In genomic region chr5:93577807-93578178, GRCh38 we compare ENCODE assay signal across 18 cellular contexts. TPM values are rescaled to one million over a fixed set of nuclear protein-coding genes. Genes with fewer than 3 reads are reported as not detected.
DNase-seq lines count a peak whose midpoint lies in the region; ATAC-seq and TF ChIP-seq lines count a peak whose summit lies in the region.
"Had no signal": no experiment of that assay in that cellular context is flagged by ENCODE, and none has a peak within 500 bp of the region (broad histone marks: within the 10 kb centered on the region; RNA-seq: fewer than 3 reads in every experiment).

No MANE protein-coding gene starts in this region.

- in situ Hi-C loops in GM13977 (cut with MboI; ENCODE audit: low pct_unique_long_range_greater_than_20kb, low sequenced_read_pairs, unreplicated experiment), result loop anchor here (25.0 kb wide), 1 partner anchor 1260 kb away; no protein-coding TSS in a partner anchor

- H3K9me3 ChIP-seq in right lobe of liver, result no peaks in the 10 kb centered on the region
- no peaks in the 10 kb centered on the region for H3K9me3 ChIP-seq in stomach
- H3K9me3 ChIP-seq: heart left ventricle had no signal

- no peaks in the 10 kb centered on the region for H3K36me3 ChIP-seq in right lobe of liver
- no peaks in the 10 kb centered on the region for H3K36me3 ChIP-seq in stomach
- H3K36me3 ChIP-seq: heart left ventricle had no signal

- intact Hi-C loops in right lobe of liver (cut with DNase I), result no loop called here
- intact Hi-C loops in stomach (cut with DNase I; ENCODE audit: low total_unique reads), result no loop called here

- TF ChIP-seq CTCF in GM13977 (IDR thresholded peaks at IDR 0.05; ENCODE audit: extremely low read depth, insufficient read depth, missing control alignments), result no peak
- no peak for TF ChIP-seq CTCF in right lobe of liver (IDR thresholded peaks at IDR 0.05)
- no peak for TF ChIP-seq CTCF in stomach (IDR thresholded peaks at IDR 0.05)

- peaks cover 0 to 7% of the 10 kb centered on the region in 2 donors for H3K27me3 ChIP-seq in right lobe of liver
- H3K27me3 ChIP-seq in stomach, result peaks cover 0 to 96% (median 66%) of the 10 kb centered on the region in 3 donors

- TF ChIP-seq POLR2A in right lobe of liver (IDR thresholded peaks at IDR 0.05) (no peak), stomach (IDR thresholded peaks at IDR 0.05) (no peak)

- H3K4me3 ChIP-seq in right lobe of liver (no peak overlapping the region), stomach (peak overlapping the region in 1 of 4 donors; percentile 52)
- H3K4me3 ChIP-seq: skin epidermis had no signal

- DNase-seq in GM13977 (ENCODE audit: low spot score), result peak; percentile 2
- DNase-seq in right lobe of liver, result no peak
- no peak for DNase-seq in stomach
- DNase-seq in ureter (ENCODE audit: low spot score), result no peak
- no peak for DNase-seq in activated CD4-positive, CD25-positive, alpha-beta regulatory T cell treated with anti-CD3 and anti-CD28 coated beads, Interleukin-2, amount 50 U/mL, for 72 hours
- no peak for DNase-seq in RKO (ENCODE audit: low spot score)
- DNase-seq: activated CD4-positive, alpha-beta memory T cell treated with anti-CD3 and anti-CD28 coated beads for 36 hours; activated T-cell treated with anti-CD3 and anti-CD28 coated beads, Interleukin-2, amount 50 U/mL, for 72 hours; CD8-positive, alpha-beta memory T cell; heart left ventricle; NCI-H1105; NCI-H774; RPMI8226 had no signal

- ATAC-seq in right lobe of liver, result no peak
- no peak for ATAC-seq in SK-N-SH treated with all-trans-retinoic acid at 6 μM for 48 hours
- ATAC-seq: activated T-cell treated with anti-CD3 and anti-CD28 coated beads, Interleukin-2, amount 50 U/mL, for 72 hours; heart left ventricle had no signal

- 52% methylated on average over 8 of the region's 8 CpGs for WGBS in right lobe of liver (ENCODE audit: insufficient coverage, low coverage, low lambda C conversion rate, missing lambda C conversion rate)
- WGBS in stomach, 5 donors, result 36 to 66% (median 58%) methylated on average over 8 of the region's 8 CpGs

- H3K4me1 ChIP-seq in right lobe of liver, result peaks cover 0 to 13% (median 0%) of the 10 kb centered on the region in 4 donors
- peaks cover 23 to 62% (median 42%) of the 10 kb centered on the region in 4 donors for H3K4me1 ChIP-seq in stomach
- H3K4me1 ChIP-seq: parathyroid adenoma had no signal

- H3K27ac ChIP-seq in cingulate gyrus (ENCODE audit: low read depth, low read length) (peak overlapping the region; percentile 95), right lobe of liver (peak overlapping the region; percentile 80 to 86 (median 83)), stomach (peak overlapping the region in 4 of 5 donors; percentile 88 to 95 (median 90))
- H3K27ac ChIP-seq: parathyroid adenoma had no signal

- TF ChIP-seq EP300 in stomach (IDR thresholded peaks at IDR 0.05), result no peak

TF ChIP-seq in SK-N-SH treated with all-trans-retinoic acid at 6 μM for 48 hours, 23 proteins besides CTCF, POLR2A, EP300 and RAD21:
- TF ChIP-seq SNAI2 (CRISPR knock-in tag; IDR thresholded peaks at IDR 0.05) (no peak), ISL1 (CRISPR knock-in tag; IDR thresholded peaks at IDR 0.05) (no peak), ZFP30 (CRISPR knock-in tag; IDR thresholded peaks at IDR 0.05) (no peak), RARB (CRISPR knock-in tag; IDR thresholded peaks at IDR 0.05) (no peak), ZNF565 (CRISPR knock-in tag; conservative IDR thresholded peaks at IDR 0.05; ENCODE audit: low read depth) (no peak), BACH2 (CRISPR knock-in tag; IDR thresholded peaks at IDR 0.05; ENCODE audit: borderline replicate concordance) (no peak), PATZ1 (CRISPR knock-in tag; IDR thresholded peaks at IDR 0.05; ENCODE audit: borderline replicate concordance) (no peak), ZFP3 (CRISPR knock-in tag; IDR thresholded peaks at IDR 0.05) (no peak), CSRNP3 (CRISPR knock-in tag; IDR thresholded peaks at IDR 0.05) (no peak), CREB5 (CRISPR knock-in tag; IDR thresholded peaks at IDR 0.05; ENCODE audit: low read depth) (no peak), CSDC2 (CRISPR knock-in tag; IDR thresholded peaks at IDR 0.05) (no peak), ARNTL (CRISPR knock-in tag; IDR thresholded peaks at IDR 0.05; ENCODE audit: borderline replicate concordance, low read depth) (no peak), GLIS3 (CRISPR knock-in tag; IDR thresholded peaks at IDR 0.05) (no peak), ESRRG (CRISPR knock-in tag; IDR thresholded peaks at IDR 0.05) (no peak)
TF ChIP-seq in SK-N-SH treated with all-trans-retinoic acid at 6 μM for 48 hours: peak in this region for 0.

RNA-seq across cellular contexts. Expression of gene NR2F1-AS1, which starts 3.2 kb away (rescaled TPM):
- 1 to 10 TPM; 1.2 to 3.8 (median 2.3) TPM for total RNA-seq in right lobe of liver
- total RNA-seq in stomach, result 10 to 100 TPM in 4 of 5 donors, 1 to 10 TPM in 1; 4.3 to 40.8 (median 15.8) TPM
- 10 to 100 TPM in 2 of 3 donors, 1 to 10 TPM in 1; 9.7 to 19.6 (median 12.7) TPM for polyA plus RNA-seq in stomach
- 18.8 TPM for total RNA-seq in ureter
- total RNA-seq: activated CD4-positive, alpha-beta memory T cell treated with anti-CD3 and anti-CD28 coated beads for 36 hours; CD8-positive, alpha-beta memory T cell; mononuclear cell had no signal
- polyA plus RNA-seq: CD8-positive, alpha-beta memory T cell had no signal

RNA-seq across cellular contexts. Expression of gene NR2F1, which starts 5.2 kb away (rescaled TPM):
- 10 to 100 TPM in 2 of 6 experiments, 1 to 10 TPM in 4; 5.3 to 12.1 (median 9.4) TPM for total RNA-seq in right lobe of liver
- total RNA-seq in stomach, result 100 to 1,000 TPM in 1 of 5 donors, 10 to 100 TPM in 3, under 1 TPM in 1; 0.87 to 115 (median 20.4) TPM
- 10 to 100 TPM; 10.7 to 25.7 (median 24.3) TPM for polyA plus RNA-seq in stomach
- 64.4 TPM for total RNA-seq in ureter
- total RNA-seq: activated CD4-positive, alpha-beta memory T cell treated with anti-CD3 and anti-CD28 coated beads for 36 hours; activated T-cell treated with anti-CD3 and anti-CD28 coated beads, Interleukin-2, amount 50 U/mL, for 72 hours; CD8-positive, alpha-beta memory T cell had no signal
- polyA plus RNA-seq: CD8-positive, alpha-beta memory T cell had no signal
